In genomic region chr11:123251656-123252344, GRCh38 we compare ENCODE assay signal across 12 cellular contexts. TPM values are rescaled to one million over a fixed set of nuclear protein-coding genes. Genes with fewer than 3 reads are reported as not detected.
DNase-seq lines count a peak whose midpoint lies in the region; TF ChIP-seq lines count a peak whose summit lies in the region.
"Had no signal": no experiment of that assay in that cellular context is flagged by ENCODE, and none has a peak within 500 bp of the region (broad histone marks: within the 10 kb centered on the region; RNA-seq: fewer than 3 reads in every experiment).

No MANE protein-coding gene starts in this region.

- no peaks in the 10 kb centered on the region for H3K27me3 ChIP-seq in GM23248 (replicated peaks; ENCODE audit: insufficient read depth)
- H3K27me3 ChIP-seq in right atrium auricular region = no peaks in the 10 kb centered on the region
- H3K27me3 ChIP-seq in sigmoid colon = no peaks in the 10 kb centered on the region

- H3K4me2 ChIP-seq in GM23248 (ENCODE audit: unreplicated experiment) = no peak overlapping the region

- H3F3A ChIP-seq in GM23248 (ENCODE audit: insufficient read depth) = peaks cover 33% of the 10 kb centered on the region

- no peaks in the 10 kb centered on the region for H4K20me1 ChIP-seq in GM23248 (ENCODE audit: insufficient read depth)

- H3K36me3 ChIP-seq in GM23248 (ENCODE audit: low read depth) = no peaks in the 10 kb centered on the region
- no peaks in the 10 kb centered on the region for H3K36me3 ChIP-seq in right atrium auricular region
- H3K36me3 ChIP-seq in sigmoid colon = no peaks in the 10 kb centered on the region

- no peak overlapping the region for H3K27ac Mint-ChIP-seq in activated T-helper 2 cell treated with anti-CD3 and anti-CD28 coated beads, Interferon-gamma antibody, Interleukin-2, Interleukin-4, amounts not matched to agents 10 μg/mL and 5 μg/mL and 100 μg/mL, durations not matched to agents 14 hours and 24 hours and 36 hours
- H3K27ac Mint-ChIP-seq in CD14-positive monocyte = no peak overlapping the region
- H3K27ac Mint-ChIP-seq: memory B cell had no signal

- POLR2A ChIA-PET in HEK293T (lab: Yijun Ruan, JAX) = interaction anchor here (1.0 to 1.1 kb wide), 2 partner anchors 10 to 11 kb away, joined by 3 to 6 read pairs; no protein-coding TSS in a partner anchor

- H3K4me3 Mint-ChIP-seq in activated T-helper 2 cell treated with anti-CD3 and anti-CD28 coated beads, Interferon-gamma antibody, Interleukin-2, Interleukin-4, amounts not matched to agents 10 μg/mL and 5 μg/mL and 100 μg/mL, durations not matched to agents 14 hours and 24 hours and 36 hours (ENCODE audit: low read depth) = no peak overlapping the region
- H3K4me3 Mint-ChIP-seq in CD14-positive monocyte = no peak overlapping the region
- H3K4me3 Mint-ChIP-seq: memory B cell had no signal

- intact Hi-C loops in sigmoid colon (cut with DNase I) = no loop called here
- intact Hi-C loops in activated T-helper 2 cell treated with anti-CD3 and anti-CD28 coated beads, Interferon-gamma antibody, Interleukin-2, Interleukin-4, amounts not matched to agents 10 μg/mL and 5 μg/mL and 100 μg/mL, durations not matched to agents 14 hours and 24 hours and 36 hours (cut with micrococcal nuclease) = no loop called here
- intact Hi-C loops in CD14-positive monocyte (cut with micrococcal nuclease) = loop anchor here in 1 of 2 donors (2.0 kb wide), 1 partner anchor 143 kb away; no protein-coding TSS in a partner anchor

- H3K4me1 Mint-ChIP-seq in activated T-helper 2 cell treated with anti-CD3 and anti-CD28 coated beads, Interferon-gamma antibody, Interleukin-2, Interleukin-4, amounts not matched to agents 10 μg/mL and 5 μg/mL and 100 μg/mL, durations not matched to agents 14 hours and 24 hours and 36 hours (ENCODE audit: low read depth) = peaks cover 6% of the 10 kb centered on the region
- H3K4me1 Mint-ChIP-seq in CD14-positive monocyte = peaks cover 6% of the 10 kb centered on the region

- H3K9me3 ChIP-seq in GM23248 (ENCODE audit: low read depth) (no peaks in the 10 kb centered on the region), right atrium auricular region (no peaks in the 10 kb centered on the region), sigmoid colon (no peaks in the 10 kb centered on the region)

- no peak for TF ChIP-seq CTCF in right atrium auricular region (IDR thresholded peaks at IDR 0.05)
- no peak for TF ChIP-seq CTCF in sigmoid colon (IDR thresholded peaks at IDR 0.05)
- no peak for TF ChIP-seq CTCF in CD14-positive monocyte (IDR thresholded peaks at IDR 0.05)

- CTCF ChIA-PET in HEK293T (lab: Yijun Ruan, JAX) = interaction anchor here (1.1 to 4.8 kb wide), 3 partner anchors 9 to 148 kb away, joined by 4 to 28 read pairs (median 6); no protein-coding TSS in a partner anchor

- H2AFZ ChIP-seq in GM23248 = peak overlapping the region; percentile 87; the same call in 1 of the 2 replicates

- DNase-seq in GM23248 = peak; percentile 69
- DNase-seq in cerebellum (ENCODE audit: low spot score) = peak; percentile 39
- peak; percentile 72 for DNase-seq in right atrium auricular region (ENCODE audit: low spot score)
- peak; percentile 89 for DNase-seq in sigmoid colon
- DNase-seq in activated T-helper 2 cell treated with anti-CD3 and anti-CD28 coated beads, Interferon-gamma antibody, Interleukin-2, Interleukin-4, amounts not matched to agents 10 μg/mL and 5 μg/mL and 100 μg/mL, durations not matched to agents 14 hours and 24 hours and 36 hours (ENCODE audit: low spot score) = no peak
- no peak for DNase-seq in OCI-M1 (lab: John Stamatoyannopoulos, UW)
- DNase-seq in HEK293T (ENCODE audit: extremely low spot score) = no peak
- no peak for DNase-seq in CD14-positive monocyte (ENCODE audit: low spot score)
- DNase-seq: KBM-7, NCI-H187, NCI-H526 had no signal

- H3K4me3 ChIP-seq in GM23248 (no peak overlapping the region), right atrium auricular region (no peak overlapping the region), sigmoid colon (no peak overlapping the region)

- H3K4me1 ChIP-seq in GM23248 (ENCODE audit: insufficient read depth) = peaks cover 38% of the 10 kb centered on the region
- peaks cover 0 to 7% of the 10 kb centered on the region in 2 donors for H3K4me1 ChIP-seq in right atrium auricular region
- peaks cover 0 to 22% (median 21%) of the 10 kb centered on the region in 4 donors for H3K4me1 ChIP-seq in sigmoid colon

- H3K27ac ChIP-seq in GM23248 (peak overlapping the region; percentile 54), right atrium auricular region (no peak overlapping the region), sigmoid colon (peak overlapping the region in 3 of 4 donors; percentile 45 to 56 (median 51))

- peaks cover 11% of the 10 kb centered on the region for H3K79me2 ChIP-seq in GM23248 (ENCODE audit: insufficient read depth)

- WGBS in GM23248 (ENCODE audit: low coverage in 1 of 2, low lambda C conversion rate in 2 of 2, missing lambda C conversion rate in 2 of 2), 2 experiments = 21 to 24% methylated on average over 7 of the region's 7 CpGs
- WGBS in sigmoid colon, 2 donors = 45 to 70% methylated on average over 7 of the region's 7 CpGs

- no peaks in the 10 kb centered on the region for H3K9me3 Mint-ChIP-seq in activated T-helper 2 cell treated with anti-CD3 and anti-CD28 coated beads, Interferon-gamma antibody, Interleukin-2, Interleukin-4, amounts not matched to agents 10 μg/mL and 5 μg/mL and 100 μg/mL, durations not matched to agents 14 hours and 24 hours and 36 hours
- H3K9me3 Mint-ChIP-seq in CD14-positive monocyte = peaks cover 0 to 2% (median 0%) of the 10 kb centered on the region in 7 donors
- H3K9me3 Mint-ChIP-seq: memory B cell had no signal

- no peak for TF ChIP-seq EP300 in sigmoid colon (IDR thresholded peaks at IDR 0.05)

- no peaks in the 10 kb centered on the region for H3K36me3 Mint-ChIP-seq in activated T-helper 2 cell treated with anti-CD3 and anti-CD28 coated beads, Interferon-gamma antibody, Interleukin-2, Interleukin-4, amounts not matched to agents 10 μg/mL and 5 μg/mL and 100 μg/mL, durations not matched to agents 14 hours and 24 hours and 36 hours (ENCODE audit: low read depth)
- H3K36me3 Mint-ChIP-seq in CD14-positive monocyte = no peaks in the 10 kb centered on the region
- H3K36me3 Mint-ChIP-seq: memory B cell had no signal

- peaks cover 22% of the 10 kb centered on the region for H3K27me3 Mint-ChIP-seq in activated T-helper 2 cell treated with anti-CD3 and anti-CD28 coated beads, Interferon-gamma antibody, Interleukin-2, Interleukin-4, amounts not matched to agents 10 μg/mL and 5 μg/mL and 100 μg/mL, durations not matched to agents 14 hours and 24 hours and 36 hours (ENCODE audit: low read depth)
- peaks cover 8 to 16% (median 8%) of the 10 kb centered on the region in 3 donors for H3K27me3 Mint-ChIP-seq in CD14-positive monocyte (ENCODE audit: low read depth in 3 of 3)

- in situ Hi-C loops in GM23248 (cut with MboI) = loop anchor here (25.0 kb wide), 1 partner anchor 364 kb away; the partner anchor contains the start of gene JHY

- TF ChIP-seq POLR2A in sigmoid colon (IDR thresholded peaks at IDR 0.05) = no peak

- H3K9me2 ChIP-seq in GM23248 (ENCODE audit: insufficient read depth) = no peaks in the 10 kb centered on the region

- H3K9ac ChIP-seq in GM23248 = no peak overlapping the region; the same call in 1 of the 2 replicates

TF ChIP-seq in HEK293T, 16 proteins besides CTCF, POLR2A, EP300 and RAD21:
- no peak for TF ChIP-seq NFRKB (IDR thresholded peaks at IDR 0.05)
- TF ChIP-seq HDGF (IDR thresholded peaks at IDR 0.05; ENCODE audit: borderline replicate concordance) = no peak
- TF ChIP-seq TARDBP (IDR thresholded peaks at IDR 0.05) = no peak
- TF ChIP-seq BHLHE40 (IDR thresholded peaks at IDR 0.05; ENCODE audit: borderline replicate concordance) = no peak
- no peak for TF ChIP-seq ZNF384 (IDR thresholded peaks at IDR 0.05)
- TF ChIP-seq FOXK2 (IDR thresholded peaks at IDR 0.05) = no peak

RNA-seq across cellular contexts. Expression of gene CLMP, which starts 56.8 kb away (rescaled TPM):
- total RNA-seq in GM23248 (2014; rRNA removed; shearing (Covaris generic)) = 195 and 215 TPM in 2 replicates
- polyA plus RNA-seq in GM23248 (2016; fragmentation: Nextera tagmentation; extraction: Ambion mirVana) = 159 and 166 TPM in 2 replicates
- 16.5 TPM for total RNA-seq in cerebellum
- 10 to 100 TPM in 1 of 2 donors, 1 to 10 TPM in 1; 8.4 to 34.3 TPM for total RNA-seq in right atrium auricular region
- total RNA-seq in sigmoid colon = 100 to 1,000 TPM; 104 to 180 (median 164) TPM
- 10 to 100 TPM in 1 of 3 donors, 1 to 10 TPM in 2; 1.4 to 12.1 (median 9.0) TPM for polyA plus RNA-seq in sigmoid colon
- total RNA-seq in activated T-helper 2 cell treated with anti-CD3 and anti-CD28 coated beads, Interferon-gamma antibody, Interleukin-2, Interleukin-4, amounts not matched to agents 10 μg/mL and 5 μg/mL and 100 μg/mL, durations not matched to agents 14 hours and 24 hours and 36 hours = 0.05 and 0.11 TPM in 2 replicates
- under 1 TPM in 1 of 2 donors, not detected in 1; 0.33 TPM for polyA plus RNA-seq in CD14-positive monocyte

Comparison
In these comparisons a context has a peak if more than half of its experiments do, and no peak if none do; other contexts are left out.
1. DNase-seq: peak in GM23248 (single experiment), cerebellum (single experiment), right atrium auricular region (single experiment) and sigmoid colon (single experiment); none in activated T-helper 2 cell treated with anti-CD3 and anti-CD28 coated beads, Interferon-gamma antibody, Interleukin-2, Interleukin-4, amounts not matched to agents 10 μg/mL and 5 μg/mL and 100 μg/mL, durations not matched to agents 14 hours and 24 hours and 36 hours (single experiment), OCI-M1 (single experiment), HEK293T (single experiment) and CD14-positive monocyte (single experiment).
2. H3K27ac ChIP-seq: peak in GM23248 (single experiment) and sigmoid colon (3 of 4); none in right atrium auricular region (0 of 2).